In the genomic region with DNA sequence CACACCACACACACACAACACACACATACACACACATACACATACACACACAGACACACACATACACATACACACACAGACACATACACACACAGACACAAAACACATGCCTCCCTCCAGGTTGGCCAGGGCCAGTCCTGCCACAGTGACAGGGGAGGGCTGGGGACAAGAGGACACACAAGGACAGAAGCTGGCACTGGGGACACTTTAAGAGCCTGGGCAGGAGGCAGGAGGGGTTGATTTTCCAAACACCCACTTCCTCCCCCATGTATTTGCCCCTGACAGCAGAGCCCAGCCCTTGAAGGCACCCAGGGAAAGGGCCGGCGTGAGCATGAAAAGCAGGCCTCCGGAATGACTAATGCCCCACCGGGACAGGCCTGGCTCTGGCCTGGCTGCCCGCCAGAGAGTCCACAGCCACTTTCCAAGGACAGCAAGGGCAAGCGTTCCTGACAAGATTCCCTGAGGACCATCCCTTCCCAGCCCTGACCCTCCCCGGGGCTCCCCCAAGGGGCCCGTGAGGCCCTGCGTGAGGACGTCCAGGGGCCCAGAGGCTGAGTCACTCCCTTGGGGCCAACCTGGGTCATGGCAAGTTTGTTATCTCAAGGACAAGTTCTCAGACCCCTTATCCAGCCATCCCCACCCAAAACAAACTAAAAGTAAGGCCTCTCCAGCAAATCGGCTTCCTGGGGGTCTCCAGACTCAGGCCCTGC, we compare ENCODE assay signal across 2 cellular contexts.
TF ChIP-seq lines count a peak whose summit lies in the region.

No MANE protein-coding gene starts in this region.

TF ChIP-seq in HEK293, 187 proteins besides CTCF, POLR2A, EP300 and RAD21 (continued from another document):
- TF ChIP-seq, protein P1, sequence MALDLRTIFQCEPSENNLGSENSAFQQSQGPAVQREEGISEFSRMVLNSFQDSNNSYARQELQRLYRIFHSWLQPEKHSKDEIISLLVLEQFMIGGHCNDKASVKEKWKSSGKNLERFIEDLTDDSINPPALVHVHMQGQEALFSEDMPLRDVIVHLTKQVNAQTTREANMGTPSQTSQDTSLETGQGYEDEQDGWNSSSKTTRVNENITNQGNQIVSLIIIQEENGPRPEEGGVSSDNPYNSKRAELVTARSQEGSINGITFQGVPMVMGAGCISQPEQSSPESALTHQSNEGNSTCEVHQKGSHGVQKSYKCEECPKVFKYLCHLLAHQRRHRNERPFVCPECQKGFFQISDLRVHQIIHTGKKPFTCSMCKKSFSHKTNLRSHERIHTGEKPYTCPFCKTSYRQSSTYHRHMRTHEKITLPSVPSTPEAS (tag by site-specific recombination; IDR thresholded peaks at IDR 0.05): peak; percentile 96
- no peak for TF ChIP-seq ZNF202 (tag by site-specific recombination; IDR thresholded peaks at IDR 0.05; ENCODE audit: borderline replicate concordance)
- TF ChIP-seq KLF9 (tag by site-specific recombination; IDR thresholded peaks at IDR 0.05; ENCODE audit: low read depth): no peak
- TF ChIP-seq MEIS1 (CRISPR knock-in tag; IDR thresholded peaks at IDR 0.05; ENCODE audit: borderline replicate concordance): no peak
- no peak for TF ChIP-seq ZNF621 (tag by site-specific recombination; IDR thresholded peaks at IDR 0.05)
- TF ChIP-seq ZBTB20 (tag by site-specific recombination; IDR thresholded peaks at IDR 0.05): peak; percentile 47; the same call in 1 of the 2 replicates
- peak; percentile 28; the same call in 1 of the 2 replicates for TF ChIP-seq EGR2 (tag by site-specific recombination; IDR thresholded peaks at IDR 0.05; ENCODE audit: low read depth)
- TF ChIP-seq ZNF571 (tag by site-specific recombination; IDR thresholded peaks at IDR 0.05): no peak
- TF ChIP-seq ZFHX2 (tag by site-specific recombination; conservative IDR thresholded peaks at IDR 0.05): peak; percentile 47
- TF ChIP-seq ZNF514 (tag by site-specific recombination; IDR thresholded peaks at IDR 0.05): no peak
- no peak for TF ChIP-seq SCRT1 (tag by site-specific recombination; IDR thresholded peaks at IDR 0.05; ENCODE audit: borderline replicate concordance)
- peak; percentile 36 for TF ChIP-seq GLIS2 (tag by site-specific recombination; IDR thresholded peaks at IDR 0.05)
- TF ChIP-seq, protein P2, sequence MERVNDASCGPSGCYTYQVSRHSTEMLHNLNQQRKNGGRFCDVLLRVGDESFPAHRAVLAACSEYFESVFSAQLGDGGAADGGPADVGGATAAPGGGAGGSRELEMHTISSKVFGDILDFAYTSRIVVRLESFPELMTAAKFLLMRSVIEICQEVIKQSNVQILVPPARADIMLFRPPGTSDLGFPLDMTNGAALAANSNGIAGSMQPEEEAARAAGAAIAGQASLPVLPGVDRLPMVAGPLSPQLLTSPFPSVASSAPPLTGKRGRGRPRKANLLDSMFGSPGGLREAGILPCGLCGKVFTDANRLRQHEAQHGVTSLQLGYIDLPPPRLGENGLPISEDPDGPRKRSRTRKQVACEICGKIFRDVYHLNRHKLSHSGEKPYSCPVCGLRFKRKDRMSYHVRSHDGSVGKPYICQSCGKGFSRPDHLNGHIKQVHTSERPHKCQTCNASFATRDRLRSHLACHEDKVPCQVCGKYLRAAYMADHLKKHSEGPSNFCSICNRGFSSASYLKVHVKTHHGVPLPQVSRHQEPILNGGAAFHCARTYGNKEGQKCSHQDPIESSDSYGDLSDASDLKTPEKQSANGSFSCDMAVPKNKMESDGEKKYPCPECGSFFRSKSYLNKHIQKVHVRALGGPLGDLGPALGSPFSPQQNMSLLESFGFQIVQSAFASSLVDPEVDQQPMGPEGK (tag by site-specific recombination; IDR thresholded peaks at IDR 0.05): no peak; the same call in 1 of the 2 replicates

TF ChIP-seq in HepG2, 621 proteins besides CTCF, POLR2A, EP300 and RAD21 (continued from another document):
- peak; percentile 46; the same call in 1 of the 2 replicates for TF ChIP-seq ZFX (CRISPR knock-in tag; IDR thresholded peaks at IDR 0.05; ENCODE audit: low read depth)
- no peak for TF ChIP-seq FOXK1 (CRISPR knock-in tag; IDR thresholded peaks at IDR 0.05; ENCODE audit: borderline replicate concordance, low read depth)
- no peak for TF ChIP-seq ZNF121 (CRISPR knock-in tag; IDR thresholded peaks at IDR 0.05)
- peak; percentile 64 for TF ChIP-seq FOSL2 (CRISPR knock-in tag; IDR thresholded peaks at IDR 0.05)
- TF ChIP-seq ZNF570 (CRISPR knock-in tag; IDR thresholded peaks at IDR 0.05; ENCODE audit: borderline replicate concordance): no peak
- TF ChIP-seq MLX (CRISPR knock-in tag; IDR thresholded peaks at IDR 0.05): no peak
- TF ChIP-seq XBP1 (CRISPR knock-in tag; IDR thresholded peaks at IDR 0.05): no peak
- TF ChIP-seq SIN3A (IDR thresholded peaks at IDR 0.05; ENCODE audit: borderline replicate concordance, low read depth, low read length): no peak
- TF ChIP-seq, protein P3, sequence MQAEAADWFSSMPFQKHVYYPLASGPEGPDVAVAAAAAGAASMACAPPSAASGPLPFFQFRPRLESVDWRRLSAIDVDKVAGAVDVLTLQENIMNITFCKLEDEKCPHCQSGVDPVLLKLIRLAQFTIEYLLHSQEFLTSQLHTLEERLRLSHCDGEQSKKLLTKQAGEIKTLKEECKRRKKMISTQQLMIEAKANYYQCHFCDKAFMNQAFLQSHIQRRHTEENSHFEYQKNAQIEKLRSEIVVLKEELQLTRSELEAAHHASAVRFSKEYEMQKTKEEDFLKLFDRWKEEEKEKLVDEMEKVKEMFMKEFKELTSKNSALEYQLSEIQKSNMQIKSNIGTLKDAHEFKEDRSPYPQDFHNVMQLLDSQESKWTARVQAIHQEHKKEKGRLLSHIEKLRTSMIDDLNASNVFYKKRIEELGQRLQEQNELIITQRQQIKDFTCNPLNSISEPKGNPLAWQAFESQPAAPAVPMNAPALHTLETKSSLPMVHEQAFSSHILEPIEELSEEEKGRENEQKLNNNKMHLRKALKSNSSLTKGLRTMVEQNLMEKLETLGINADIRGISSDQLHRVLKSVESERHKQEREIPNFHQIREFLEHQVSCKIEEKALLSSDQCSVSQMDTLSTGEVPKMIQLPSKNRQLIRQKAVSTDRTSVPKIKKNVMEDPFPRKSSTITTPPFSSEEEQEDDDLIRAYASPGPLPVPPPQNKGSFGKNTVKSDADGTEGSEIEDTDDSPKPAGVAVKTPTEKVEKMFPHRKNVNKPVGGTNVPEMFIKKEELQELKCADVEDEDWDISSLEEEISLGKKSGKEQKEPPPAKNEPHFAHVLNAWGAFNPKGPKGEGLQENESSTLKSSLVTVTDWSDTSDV (CRISPR knock-in tag; IDR thresholded peaks at IDR 0.05): no peak
- no peak for TF ChIP-seq ZNF292 (CRISPR knock-in tag; IDR thresholded peaks at IDR 0.05; ENCODE audit: borderline replicate concordance, low read depth)
- no peak for TF ChIP-seq SIN3B (IDR thresholded peaks at IDR 0.05; ENCODE audit: low read length)
- no peak for TF ChIP-seq RERE (CRISPR knock-in tag; IDR thresholded peaks at IDR 0.05; ENCODE audit: low read depth)
